Comparison of ENCODE assay signal across 1 cellular context in genomic region chr1:23726669-23727068, GRCh38.
TF ChIP-seq lines count a peak whose summit lies in the region.

No MANE protein-coding gene starts in this region.

TF ChIP-seq in GM12878, 131 proteins besides CTCF, POLR2A, EP300 and RAD21:
- TF ChIP-seq RUNX3 (IDR thresholded peaks at IDR 0.05; ENCODE audit: low read length) (no peak), BHLHE40 (IDR thresholded peaks at IDR 0.05; ENCODE audit: borderline replicate concordance in 1 of 2, low read depth in 2 of 2, low read length in 1 of 2) (peak; percentile 34 to 36; a peak in 1 of 4 replicates)
